15 cellular contexts compared by ENCODE assay signal in the genomic region with DNA sequence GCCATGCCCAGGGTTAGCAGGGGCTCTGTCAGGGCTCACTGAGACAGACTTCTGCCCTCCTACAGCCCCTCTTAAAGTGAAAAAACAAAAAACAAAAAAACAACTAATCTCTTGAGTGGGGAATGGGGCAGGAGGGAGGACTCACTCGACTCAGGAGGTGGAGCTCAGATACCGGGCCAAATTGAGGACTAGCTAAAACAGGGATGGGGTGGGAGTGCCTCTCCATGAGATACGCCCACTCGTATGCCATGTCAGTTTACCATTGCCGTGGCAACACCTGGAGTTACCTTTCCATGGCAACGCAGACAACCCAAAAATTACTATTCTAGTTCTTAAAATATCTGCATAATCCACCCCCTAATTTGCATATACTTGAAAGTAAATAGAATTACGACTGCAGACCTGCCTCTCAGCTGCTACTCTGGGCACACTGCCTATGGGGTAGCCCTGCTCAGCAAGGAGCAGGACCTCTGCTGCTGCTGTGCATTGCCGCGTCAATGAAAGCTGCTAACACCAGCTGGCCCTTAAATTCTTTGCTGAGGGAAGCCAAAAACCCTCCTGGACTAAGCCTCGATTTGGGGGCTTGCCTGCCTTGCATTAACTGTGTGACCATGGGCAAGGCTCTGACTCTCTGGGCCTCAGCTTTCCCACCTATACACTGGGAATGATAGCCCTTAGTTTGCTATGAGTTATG. TPM values are rescaled to one million over a fixed set of nuclear protein-coding genes. Genes with fewer than 3 reads are reported as not detected.
A peak's percentile ranks its signal among the peaks of the same experiment; 100 is the strongest.
DNase-seq lines count a peak whose midpoint lies in the region; ATAC-seq and TF ChIP-seq lines count a peak whose summit lies in the region.
"Had no signal": no experiment of that assay in that cellular context is flagged by ENCODE, and none has a peak within 500 bp of the region (broad histone marks: within the 10 kb centered on the region; RNA-seq: fewer than 3 reads in every experiment).

No MANE protein-coding gene starts in this region.

- H3K27ac ChIP-seq in KMS-11, result no peak overlapping the region
- no peak overlapping the region for H3K27ac ChIP-seq in SJCRH30
- H3K27ac ChIP-seq: colonic mucosa had no signal

- H3K36me3 ChIP-seq in KMS-11 (ENCODE audit: insufficient read depth) (no peaks in the 10 kb centered on the region), SJCRH30 (no peaks in the 10 kb centered on the region)
- H3K36me3 ChIP-seq: colonic mucosa had no signal

- H3K4me3 ChIP-seq in KMS-11 (IDR thresholded peaks at IDR 0.05; ENCODE audit: insufficient read depth, low read depth, low read length) (no peak overlapping the region), SJCRH30 (no peak overlapping the region)

- no peaks in the 10 kb centered on the region for H3K27me3 ChIP-seq in KMS-11 (ENCODE audit: insufficient read depth, low read depth)
- H3K27me3 ChIP-seq in SJCRH30, result no peaks in the 10 kb centered on the region; the same call in 1 of the 2 replicates
- H3K27me3 ChIP-seq: colonic mucosa had no signal

- peak; percentile 37 for DNase-seq in D341Med (ENCODE audit: low spot score)
- DNase-seq in SJCRH30, result peak; percentile 49 to 53
- peak; percentile 34 for DNase-seq in myocyte (ENCODE audit: low read depth)
- DNase-seq in EL, result no peak
- DNase-seq in stimulated activated CD4-positive, alpha-beta T cell treated with anti-CD3 and anti-CD28 coated beads, Interleukin-15, amount 100 ng/mL, for 24 hours, result no peak
- DNase-seq in stimulated activated CD4-positive, alpha-beta T cell treated with anti-CD3 and anti-CD28 coated beads, Interleukin-4, amount 100 ng/mL, for 24 hours, result no peak
- DNase-seq: activated CD4-positive, alpha-beta T cell treated with anti-CD3 and anti-CD28 coated beads for 48 hours; activated effector memory CD4-positive, alpha-beta T cell treated with Interleukin-2 at 50 U/mL for 16 hours; colonic mucosa; kidney glomerular epithelial cell; naive thymus-derived CD8-positive, alpha-beta T cell; NCI-H1930 had no signal

- peaks cover 17% of the 10 kb centered on the region for H3K79me2 ChIP-seq in KMS-11 (ENCODE audit: insufficient read depth, low read depth)

- no peaks in the 10 kb centered on the region for H3K9me3 ChIP-seq in SJCRH30 (replicated peaks)
- H3K9me3 ChIP-seq: colonic mucosa had no signal

- H3K4me2 ChIP-seq in KMS-11, result peak overlapping the region; percentile 91; the same call in 1 of the 2 replicates

- no peak for ATAC-seq in HG02763 (IDR thresholded peaks at IDR 0.05; ENCODE audit: unreplicated experiment)
- ATAC-seq: naive thymus-derived CD8-positive, alpha-beta T cell; stimulated activated memory B cell treated with anti-CD40 and anti-IgM and Interleukin-4, amounts not matched to agents 10 μg/mL and 1 μg/mL and 100 μg/mL, for 72 hours had no signal

- H3K4me1 ChIP-seq in KMS-11 (ENCODE audit: low read depth, poor library complexity, severe bottlenecking), result peaks cover 39% of the 10 kb centered on the region
- H3K4me1 ChIP-seq in SJCRH30, result no peaks in the 10 kb centered on the region; the same call in 1 of the 2 replicates
- H3K4me1 ChIP-seq: colonic mucosa had no signal

- H3K9ac ChIP-seq in KMS-11, result no peak overlapping the region

- no peak for TF ChIP-seq CTCF in KMS-11 (conservative IDR thresholded peaks at IDR 0.05; ENCODE audit: low read depth, low read length)

- H2AFZ ChIP-seq in KMS-11 (ENCODE audit: low read depth), result no peak overlapping the region; the same call in 1 of the 2 replicates

- no peaks in the 10 kb centered on the region for H4K20me1 ChIP-seq in KMS-11 (ENCODE audit: insufficient read depth)

RNA-seq across cellular contexts. Expression of gene SSC4D, which starts 13.3 kb away (rescaled TPM):
- 0.86 and 1.8 TPM in 2 replicates for total RNA-seq in SJCRH30 (2014; rRNA removed; shearing (Covaris generic))
- 0.88 TPM in 1 of 2 replicates, not detected in the other for total RNA-seq in myocyte
- polyA plus RNA-seq in myocyte (2012), result 0.90 TPM
- total RNA-seq: naive thymus-derived CD8-positive, alpha-beta T cell had no signal

RNA-seq across cellular contexts. Expression of gene ZP3, which starts 28.6 kb away (rescaled TPM):
- total RNA-seq in SJCRH30 (2014; rRNA removed; shearing (Covaris generic)), result 0.99 and 1.8 TPM in 2 replicates
- 1.6 TPM in 1 of 2 replicates, not detected in the other for total RNA-seq in myocyte
- 7.7 TPM for polyA plus RNA-seq in myocyte (2012)

RNA-seq across cellular contexts. Expression of gene YWHAG, which starts 37.4 kb away (rescaled TPM):
- 180 and 190 TPM in 2 replicates for total RNA-seq in SJCRH30 (2014; rRNA removed; shearing (Covaris generic))
- 258 and 294 TPM in 2 replicates for total RNA-seq in myocyte
- polyA plus RNA-seq in myocyte (2012), result 330 TPM

Comparison
In these comparisons a context has a peak if more than half of its experiments do, and no peak if none do; other contexts are left out.
1. DNase-seq: peak in D341Med (single experiment), SJCRH30 (2 of 2) and myocyte (single experiment); none in EL (single experiment), stimulated activated CD4-positive, alpha-beta T cell treated with anti-CD3 and anti-CD28 coated beads, Interleukin-15, amount 100 ng/mL, for 24 hours (single experiment) and stimulated activated CD4-positive, alpha-beta T cell treated with anti-CD3 and anti-CD28 coated beads, Interleukin-4, amount 100 ng/mL, for 24 hours (single experiment).